ENCODE assay signal across 1 cellular context in genomic region chr12:12010277-12011031, GRCh38.
TF ChIP-seq lines count a peak whose summit lies in the region.

No MANE protein-coding gene starts in this region.

TF ChIP-seq in GM12878, 131 proteins besides CTCF, POLR2A, EP300 and RAD21 (continued from another document):
- TF ChIP-seq, protein P1, sequence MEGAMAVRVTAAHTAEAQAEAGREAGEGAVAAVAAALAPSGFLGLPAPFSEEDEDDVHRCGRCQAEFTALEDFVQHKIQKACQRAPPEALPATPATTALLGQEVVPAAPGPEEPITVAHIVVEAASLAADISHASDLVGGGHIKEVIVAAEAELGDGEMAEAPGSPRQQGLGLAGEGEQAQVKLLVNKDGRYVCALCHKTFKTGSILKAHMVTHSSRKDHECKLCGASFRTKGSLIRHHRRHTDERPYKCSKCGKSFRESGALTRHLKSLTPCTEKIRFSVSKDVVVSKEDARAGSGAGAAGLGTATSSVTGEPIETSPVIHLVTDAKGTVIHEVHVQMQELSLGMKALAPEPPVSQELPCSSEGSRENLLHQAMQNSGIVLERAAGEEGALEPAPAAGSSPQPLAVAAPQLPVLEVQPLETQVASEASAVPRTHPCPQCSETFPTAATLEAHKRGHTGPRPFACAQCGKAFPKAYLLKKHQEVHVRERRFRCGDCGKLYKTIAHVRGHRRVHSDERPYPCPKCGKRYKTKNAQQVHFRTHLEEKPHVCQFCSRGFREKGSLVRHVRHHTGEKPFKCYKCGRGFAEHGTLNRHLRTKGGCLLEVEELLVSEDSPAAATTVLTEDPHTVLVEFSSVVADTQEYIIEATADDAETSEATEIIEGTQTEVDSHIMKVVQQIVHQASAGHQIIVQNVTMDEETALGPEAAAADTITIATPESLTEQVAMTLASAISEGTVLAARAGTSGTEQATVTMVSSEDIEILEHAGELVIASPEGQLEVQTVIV (IDR thresholded peaks at IDR 0.05; ENCODE audit: borderline replicate concordance, partially characterized antibody), result no peak
